Comparison of ENCODE assay signal across 1 cellular context in genomic region chr14:35689000-35689460, GRCh38.
TF ChIP-seq lines count a peak whose summit lies in the region.

No MANE protein-coding gene starts in this region.

TF ChIP-seq in WTC11, 78 proteins besides CTCF, POLR2A, EP300 and RAD21 (continued from another document):
- no peak for TF ChIP-seq ATF2 (CRISPR knock-in tag; IDR thresholded peaks at IDR 0.05; ENCODE audit: borderline replicate concordance, low read depth)
- TF ChIP-seq PRDM15 (CRISPR knock-in tag; IDR thresholded peaks at IDR 0.05), result no peak
TF ChIP-seq in WTC11: peak in this region for 0.
